In the genomic region with DNA sequence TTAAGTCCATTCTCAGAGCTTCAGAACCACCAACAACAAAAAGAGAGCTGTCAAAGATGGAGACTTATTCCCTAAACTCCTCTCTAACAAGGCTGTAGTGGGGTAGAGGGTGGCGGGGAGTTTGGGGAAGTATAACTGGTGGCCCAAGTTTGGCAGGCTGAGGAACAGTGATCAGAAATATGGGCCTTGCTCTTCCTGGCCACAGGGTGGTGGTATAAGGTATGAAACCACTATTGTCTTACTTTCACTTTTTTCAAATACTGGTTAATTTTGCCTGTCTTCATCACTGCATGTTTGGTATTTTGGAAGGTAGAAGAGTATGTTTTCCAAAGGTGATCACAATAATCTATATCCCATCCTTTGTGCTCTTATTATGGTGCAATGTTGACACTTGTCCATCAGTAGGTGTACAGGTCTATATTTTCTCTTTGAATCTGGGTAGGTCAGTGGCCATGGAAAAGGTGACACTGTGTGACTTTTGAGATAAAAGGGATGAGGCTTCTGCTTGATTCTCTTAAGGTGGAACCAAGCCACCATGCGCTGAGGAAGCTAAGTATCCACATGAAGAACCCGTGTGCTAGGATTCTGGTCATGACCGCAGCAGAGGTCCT, we compare ENCODE assay signal across 1 cellular context.
A peak's percentile ranks its signal among the peaks of the same experiment; 100 is the strongest.
TF ChIP-seq lines count a peak whose summit lies in the region.

No MANE protein-coding gene starts in this region.

TF ChIP-seq in HepG2, 621 proteins besides CTCF, POLR2A, EP300 and RAD21 (continued from another document):
- TF ChIP-seq, protein P1, sequence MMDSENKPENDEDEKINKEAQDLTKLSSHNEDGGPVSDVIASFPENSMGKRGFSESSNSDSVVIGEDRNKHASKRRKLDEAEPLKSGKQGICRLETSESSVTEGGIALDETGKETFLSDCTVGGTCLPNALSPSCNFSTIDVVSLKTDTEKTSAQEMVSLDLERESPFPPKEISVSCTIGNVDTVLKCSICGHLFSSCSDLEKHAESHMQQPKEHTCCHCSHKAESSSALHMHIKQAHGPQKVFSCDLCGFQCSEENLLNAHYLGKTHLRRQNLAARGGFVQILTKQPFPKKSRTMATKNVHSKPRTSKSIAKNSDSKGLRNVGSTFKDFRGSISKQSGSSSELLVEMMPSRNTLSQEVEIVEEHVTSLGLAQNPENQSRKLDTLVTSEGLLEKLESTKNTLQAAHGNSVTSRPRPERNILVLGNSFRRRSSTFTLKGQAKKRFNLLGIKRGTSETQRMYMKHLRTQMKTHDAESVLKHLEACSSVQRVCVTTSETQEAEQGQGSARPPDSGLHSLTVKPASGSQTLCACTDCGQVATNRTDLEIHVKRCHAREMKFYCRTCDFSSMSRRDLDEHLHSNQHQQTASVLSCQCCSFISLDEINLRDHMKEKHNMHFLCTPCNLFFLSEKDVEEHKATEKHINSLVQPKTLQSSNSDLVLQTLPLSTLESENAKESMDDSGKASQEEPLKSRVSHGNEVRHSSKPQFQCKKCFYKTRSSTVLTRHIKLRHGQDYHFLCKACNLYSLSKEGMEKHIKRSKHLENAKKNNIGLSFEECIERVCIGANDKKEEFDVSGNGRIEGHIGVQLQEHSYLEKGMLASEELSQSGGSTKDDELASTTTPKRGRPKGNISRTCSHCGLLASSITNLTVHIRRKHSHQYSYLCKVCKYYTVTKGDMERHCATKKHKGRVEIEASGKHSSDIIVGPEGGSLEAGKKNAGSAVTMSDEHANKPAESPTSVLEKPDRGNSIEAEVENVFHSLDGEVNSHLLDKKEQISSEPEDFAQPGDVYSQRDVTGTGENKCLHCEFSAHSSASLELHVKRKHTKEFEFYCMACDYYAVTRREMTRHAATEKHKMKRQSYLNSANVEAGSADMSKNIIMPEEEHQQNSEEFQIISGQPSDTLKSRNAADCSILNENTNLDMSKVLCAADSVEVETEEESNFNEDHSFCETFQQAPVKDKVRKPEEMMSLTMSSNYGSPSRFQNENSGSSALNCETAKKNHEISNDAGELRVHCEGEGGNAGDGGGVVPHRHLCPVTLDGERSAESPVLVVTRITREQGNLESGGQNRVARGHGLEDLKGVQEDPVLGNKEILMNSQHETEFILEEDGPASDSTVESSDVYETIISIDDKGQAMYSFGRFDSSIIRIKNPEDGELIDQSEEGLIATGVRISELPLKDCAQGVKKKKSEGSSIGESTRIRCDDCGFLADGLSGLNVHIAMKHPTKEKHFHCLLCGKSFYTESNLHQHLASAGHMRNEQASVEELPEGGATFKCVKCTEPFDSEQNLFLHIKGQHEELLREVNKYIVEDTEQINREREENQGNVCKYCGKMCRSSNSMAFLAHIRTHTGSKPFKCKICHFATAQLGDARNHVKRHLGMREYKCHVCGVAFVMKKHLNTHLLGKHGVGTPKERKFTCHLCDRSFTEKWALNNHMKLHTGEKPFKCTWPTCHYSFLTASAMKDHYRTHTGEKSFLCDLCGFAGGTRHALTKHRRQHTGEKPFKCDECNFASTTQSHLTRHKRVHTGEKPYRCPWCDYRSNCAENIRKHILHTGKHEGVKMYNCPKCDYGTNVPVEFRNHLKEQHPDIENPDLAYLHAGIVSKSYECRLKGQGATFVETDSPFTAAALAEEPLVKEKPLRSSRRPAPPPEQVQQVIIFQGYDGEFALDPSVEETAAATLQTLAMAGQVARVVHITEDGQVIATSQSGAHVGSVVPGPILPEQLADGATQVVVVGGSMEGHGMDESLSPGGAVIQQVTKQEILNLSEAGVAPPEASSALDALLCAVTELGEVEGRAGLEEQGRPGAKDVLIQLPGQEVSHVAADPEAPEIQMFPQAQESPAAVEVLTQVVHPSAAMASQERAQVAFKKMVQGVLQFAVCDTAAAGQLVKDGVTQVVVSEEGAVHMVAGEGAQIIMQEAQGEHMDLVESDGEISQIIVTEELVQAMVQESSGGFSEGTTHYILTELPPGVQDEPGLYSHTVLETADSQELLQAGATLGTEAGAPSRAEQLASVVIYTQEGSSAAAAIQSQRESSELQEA (CRISPR knock-in tag; IDR thresholded peaks at IDR 0.05; ENCODE audit: not compliant biosample characterization) = no peak
- TF ChIP-seq STAG1 (CRISPR knock-in tag; IDR thresholded peaks at IDR 0.05) (peak; percentile 50), ZFYVE20 (CRISPR knock-in tag; IDR thresholded peaks at IDR 0.05; ENCODE audit: borderline replicate concordance, low read depth) (no peak)
